12 cellular contexts compared by ENCODE assay signal in the genomic region with DNA sequence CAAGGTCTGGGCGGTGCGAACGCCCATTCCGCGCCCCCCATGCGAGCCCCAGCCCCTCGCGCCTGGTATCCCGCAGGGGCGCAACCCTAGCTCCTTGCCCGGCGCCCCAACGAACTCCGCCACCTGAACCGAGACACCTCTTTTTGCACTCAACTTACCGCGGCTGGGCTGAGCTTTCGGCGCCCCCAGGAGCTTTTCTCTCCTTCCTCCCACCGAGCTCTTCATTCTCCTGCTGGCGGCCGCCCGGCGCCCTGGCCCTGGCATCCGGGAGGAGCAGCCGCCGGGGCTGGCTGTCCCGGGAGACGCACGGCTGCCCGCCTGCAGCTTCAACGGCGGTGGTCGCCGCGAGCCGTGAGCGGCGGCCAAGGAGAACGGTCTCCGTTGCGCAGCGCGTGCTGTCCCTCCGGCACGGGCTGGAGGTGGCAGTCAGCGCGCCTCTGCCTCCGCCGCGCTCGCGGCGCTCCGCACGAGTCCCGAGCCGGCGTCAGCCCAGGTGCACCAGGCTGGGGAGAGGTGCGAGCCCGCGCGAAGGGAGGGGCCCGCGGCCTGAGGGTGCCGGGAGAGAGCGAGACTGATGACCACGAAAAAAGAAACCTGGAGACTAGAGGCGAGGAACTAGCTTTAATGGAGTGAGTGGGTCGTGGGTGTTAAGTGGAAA.
DNase-seq lines count a peak whose midpoint lies in the region; FAIRE-seq and TF ChIP-seq lines count a peak whose summit lies in the region.
"Had no signal": no experiment of that assay in that cellular context is flagged by ENCODE, and none has a peak within 500 bp of the region (broad histone marks: within the 10 kb centered on the region; RNA-seq: fewer than 3 reads in every experiment).

No MANE protein-coding gene starts in this region.

- TF ChIP-seq EP300 in suprapubic skin (IDR thresholded peaks at IDR 0.05), result no peak

- no peak overlapping the region for H3K9ac ChIP-seq in kidney (ENCODE audit: low read length in 2 of 2)

- no peak for FAIRE-seq in kidney (lab: Jason Lieb, UNC)

- H3K36me3 Mint-ChIP-seq in CD8-positive, alpha-beta memory T cell, result no peaks in the 10 kb centered on the region

- WGBS in suprapubic skin, result 3% methylated on average over 31 of the region's 70 CpGs

- H3K9me3 ChIP-seq in kidney (ENCODE audit: control insufficient read depth in 1 of 2, low read length in 2 of 2) (no peaks in the 10 kb centered on the region), suprapubic skin (no peaks in the 10 kb centered on the region)
- H3K9me3 ChIP-seq in CD8-positive, alpha-beta memory T cell (ENCODE audit: low read length), result no peaks in the 10 kb centered on the region

- H3K27me3 ChIP-seq in suprapubic skin, result peaks cover 26% of the 10 kb centered on the region
- no peaks in the 10 kb centered on the region for H3K27me3 ChIP-seq in CD8-positive, alpha-beta memory T cell (ENCODE audit: insufficient read depth, low read length, poor library complexity, severe bottlenecking)

- POLR2A ChIA-PET in CD8-positive, alpha-beta memory T cell (lab: Charles Lee), result no interaction called here

- H3K4me1 ChIP-seq in kidney (ENCODE audit: control insufficient read depth in 1 of 2, insufficient read depth in 1 of 2, low read depth in 1 of 2, low read length in 2 of 2) (no peaks in the 10 kb centered on the region), suprapubic skin (peaks cover 10% of the 10 kb centered on the region)
- no peaks in the 10 kb centered on the region for H3K4me1 ChIP-seq in CD8-positive, alpha-beta memory T cell (ENCODE audit: insufficient read depth, low read length)

- TF ChIP-seq CTCF in kidney (IDR thresholded peaks at IDR 0.05; ENCODE audit: borderline replicate concordance, extremely low read depth, insufficient read depth), result no peak
- TF ChIP-seq CTCF in suprapubic skin (IDR thresholded peaks at IDR 0.05), result no peak

- TF ChIP-seq POLR2A in suprapubic skin (IDR thresholded peaks at IDR 0.05), result no peak

- H3K27ac Mint-ChIP-seq in CD8-positive, alpha-beta memory T cell, result no peak overlapping the region

- H3K27ac ChIP-seq in kidney (ENCODE audit: low read depth in 2 of 2, low read length in 2 of 2) (no peak overlapping the region), suprapubic skin (no peak overlapping the region)
- no peak overlapping the region for H3K27ac ChIP-seq in CD8-positive, alpha-beta memory T cell (ENCODE audit: low read depth, low read length)
- H3K27ac ChIP-seq: VCaP had no signal

- CTCF ChIA-PET in CD8-positive, alpha-beta memory T cell (lab: Charles Lee), result no interaction called here

- no peaks in the 10 kb centered on the region for H3K4me1 Mint-ChIP-seq in CD8-positive, alpha-beta memory T cell

- peaks cover 4 to 6% of the 10 kb centered on the region in 2 donors for H3K27me3 Mint-ChIP-seq in CD8-positive, alpha-beta memory T cell

- H3K36me3 ChIP-seq in kidney (ENCODE audit: control insufficient read depth in 1 of 2, insufficient read depth in 2 of 2, low read length in 2 of 2), result no peaks in the 10 kb centered on the region
- no peaks in the 10 kb centered on the region for H3K36me3 ChIP-seq in suprapubic skin
- H3K36me3 ChIP-seq in CD8-positive, alpha-beta memory T cell (ENCODE audit: insufficient read depth, low read length), result no peaks in the 10 kb centered on the region

- intact Hi-C loops in kidney (cut with DNase I), result no loop called here

- peaks cover 6 to 32% (median 14%) of the 10 kb centered on the region in 5 donors for H3K9me3 Mint-ChIP-seq in CD8-positive, alpha-beta memory T cell

- no peak overlapping the region for H3K4me3 Mint-ChIP-seq in CD8-positive, alpha-beta memory T cell

- H3K4me3 ChIP-seq in kidney (ENCODE audit: low read length in 2 of 2), result no peak overlapping the region
- peak overlapping the region; percentile 44 for H3K4me3 ChIP-seq in suprapubic skin
- no peak overlapping the region for H3K4me3 ChIP-seq in CD8-positive, alpha-beta memory T cell (ENCODE audit: low read length)

- peak; percentile 43 for DNase-seq in DMS53 (lab: John Stamatoyannopoulos, UW)
- DNase-seq in DMS53 treated with DMSO at 0.1 percent for 48 hours (lab: John Stamatoyannopoulos, UW; ENCODE audit: unreplicated experiment), result no peak
- peak; percentile 71 for DNase-seq in cerebellum (ENCODE audit: low spot score)
- DNase-seq in kidney, result peak; percentile 44
- DNase-seq in suprapubic skin (ENCODE audit: low spot score in 2 of 2), result peak in 1 of 2 donors; percentile 60
- no peak for DNase-seq in Ammon's horn (ENCODE audit: low spot score)
- DNase-seq in CD8-positive, alpha-beta memory T cell, result no peak
- no peak for DNase-seq in NCI-H2171 treated with DMSO at 0.1 percent for 48 hours (lab: John Stamatoyannopoulos, UW)
- DNase-seq: 8988T, amniotic stem cell, NCI-H187 had no signal

Comparison
In these comparisons a context has a peak if more than half of its experiments do, and no peak if none do; other contexts are left out.
1. DNase-seq: peak in DMS53 (single experiment), cerebellum (single experiment) and kidney (single experiment); none in DMS53 treated with DMSO at 0.1 percent for 48 hours (single experiment), Ammon's horn (single experiment), CD8-positive, alpha-beta memory T cell (0 of 5) and NCI-H2171 treated with DMSO at 0.1 percent for 48 hours (single experiment).